Comparison of ENCODE assay signal across 8 cellular contexts in the genomic region with DNA sequence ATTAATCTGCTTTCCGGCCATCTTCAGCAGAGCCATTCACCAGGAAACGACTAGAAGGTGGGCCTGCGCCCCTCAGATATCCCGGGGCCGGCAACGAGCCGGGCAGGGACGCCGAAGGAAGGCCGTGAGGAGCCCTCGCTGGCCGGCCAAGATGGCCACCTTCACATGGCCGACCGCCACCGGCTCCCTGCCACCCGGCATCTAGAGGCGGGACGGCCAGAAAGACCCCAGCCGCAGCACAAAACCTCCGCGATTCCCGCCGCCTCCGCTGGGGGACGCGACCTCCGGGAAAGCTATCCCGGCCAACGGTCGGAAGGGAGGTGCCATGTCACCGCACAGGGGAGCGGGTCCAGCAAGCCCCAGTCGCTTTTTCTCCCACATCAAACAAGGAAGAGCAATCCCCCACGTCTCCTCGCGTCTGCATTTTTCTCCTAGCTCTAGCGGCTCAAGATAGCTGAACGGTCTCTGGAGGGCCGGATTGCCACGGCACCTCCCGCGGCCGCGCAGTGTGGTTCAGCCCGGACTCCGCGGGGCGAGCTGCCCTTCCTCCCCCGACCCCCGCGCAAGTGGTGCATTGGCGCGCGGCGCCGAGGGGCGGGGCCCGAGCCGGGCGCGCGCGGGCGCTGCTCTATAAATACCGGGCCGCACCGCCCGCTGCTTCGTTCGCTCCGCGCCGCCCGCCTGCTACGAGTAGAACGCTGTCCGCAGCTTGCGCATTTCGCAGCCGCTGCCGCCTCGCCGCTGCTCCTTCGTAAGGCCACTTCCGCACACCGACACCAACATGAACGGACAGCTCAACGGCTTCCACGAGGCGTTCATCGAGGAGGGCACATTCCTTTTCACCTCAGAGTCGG. TPM values are rescaled to one million over a fixed set of nuclear protein-coding genes. Genes with fewer than 3 reads are reported as not detected.
DNase-seq lines count a peak whose midpoint lies in the region; ATAC-seq and TF ChIP-seq lines count a peak whose summit lies in the region.

TSS of gene MAT2A (plus strand) at position 662 of the 854 bp plus-strand sequence. CDS start at position 782, 120 bp downstream.

- H2BK5ac ChIP-seq in IMR-90 (ENCODE audit: low read depth, low read length, poor library complexity, severe bottlenecking): peak within 1 kb of the TSS; percentile 94

- peak; percentile 66 for TF ChIP-seq CTCF in IMR-90 (conservative IDR thresholded peaks at IDR 0.05; ENCODE audit: low read depth, low read length)
- TF ChIP-seq CTCF in OCI-LY7 (conservative IDR thresholded peaks at IDR 0.05; ENCODE audit: low read length): peak; percentile 78
- TF ChIP-seq CTCF in epithelial cell of esophagus (IDR thresholded peaks at IDR 0.05; ENCODE audit: insufficient read depth, low read depth, low read length, missing control alignments): peak; percentile 32

- dilution Hi-C loops in IMR-90 (cut with HindIII; ENCODE audit: low sequenced_read_pairs, unreplicated experiment): no loop called here

- TF ChIP-seq POLR2A in IMR-90 (IDR thresholded peaks at IDR 0.05; ENCODE audit: low read depth, low read length): peak; percentile 100

- H3K9me3 ChIP-seq in IMR-90 (ENCODE audit: control insufficient read depth, insufficient read depth, low read length) (no peaks in the 10 kb centered on the region), OCI-LY7 (ENCODE audit: low read length) (no peaks in the 10 kb centered on the region), mucosa of rectum (ENCODE audit: control insufficient read depth in 2 of 2, low read length in 2 of 2) (no peaks in the 10 kb centered on the region)

- H2AK5ac ChIP-seq in IMR-90 (ENCODE audit: low read depth, low read length): peak within 1 kb of the TSS; percentile 98

- peak within 1 kb of the TSS; percentile 99 for H2BK20ac ChIP-seq in IMR-90 (ENCODE audit: low read depth, low read length)

- H2BK15ac ChIP-seq in IMR-90 (ENCODE audit: low read depth, low read length): peak within 1 kb of the TSS; percentile 99

- ATAC-seq in GM21528 (IDR thresholded peaks at IDR 0.05; ENCODE audit: low FRiP score, unreplicated experiment) (peak; percentile 75), IMR-90 (ENCODE audit: low read depth) (peak; percentile 85)

- peak within 1 kb of the TSS; percentile 95 for H4K5ac ChIP-seq in IMR-90 (ENCODE audit: low read depth, low read length)

- peak within 1 kb of the TSS; percentile 100 for H2AK9ac ChIP-seq in IMR-90 (replicated peaks; ENCODE audit: low read depth, low read length, poor library complexity)

- 0% methylated on average over 66 of the region's 92 CpGs; no CpG with 5 or more reads in 1 of the 2 experiments for WGBS in IMR-90 (ENCODE audit: extremely low coverage in 2 of 2, insufficient read length in 1 of 2), 2 experiments

- H3K36me3 ChIP-seq in IMR-90 (ENCODE audit: control insufficient read depth, insufficient read depth, low read length): peaks cover 18% of the 10 kb centered on the region
- H3K36me3 ChIP-seq in OCI-LY7 (ENCODE audit: insufficient read depth, low read length): peaks cover 47% of the 10 kb centered on the region
- peaks cover 26 to 29% of the 10 kb centered on the region in 2 donors for H3K36me3 ChIP-seq in mucosa of rectum (ENCODE audit: control insufficient read depth in 2 of 2, insufficient read depth in 2 of 2, low read length in 2 of 2)

- H2BK120ac ChIP-seq in IMR-90 (ENCODE audit: low read depth, low read length): peak within 1 kb of the TSS; percentile 99

- H2AFZ ChIP-seq in IMR-90 (replicated peaks; ENCODE audit: low read length, poor library complexity): peak within 1 kb of the TSS; percentile 94
- H2AFZ ChIP-seq in OCI-LY7 (ENCODE audit: low read length): peak within 1 kb of the TSS; percentile 46; the same call in 1 of the 2 replicates

- in situ Hi-C loops in IMR-90 (cut with MboI; ENCODE audit: low sequenced_read_pairs): no loop called here

- POLR2A ChIA-PET in IMR-90 (lab: Charles Lee; ENCODE audit: unreplicated experiment): interaction anchor here (0.6 to 3.6 kb wide), 14 partner anchors 12 to 119 kb away, joined by 3 to 42 read pairs (median 4); no protein-coding TSS in a partner anchor
- POLR2A ChIA-PET in OCI-LY7 (lab: Charles Lee): interaction anchor here (0.6 to 6.7 kb wide), 26 partner anchors 9 to 775 kb away, joined by 3 to 48 read pairs (median 4); partner anchors contain the start of genes C2orf68, GGCX, RNF181 and SH2D6

- H3K4me3 ChIP-seq in IMR-90 (ENCODE audit: insufficient read depth, low read depth, low read length) (peak within 1 kb of the TSS; percentile 78), OCI-LY7 (ENCODE audit: low read depth, low read length, poor library complexity, severe bottlenecking) (peak within 1 kb of the TSS; percentile 100), epithelial cell of esophagus (ENCODE audit: low read length) (peak within 1 kb of the TSS; percentile 69), mucosa of rectum (ENCODE audit: low read length in 2 of 2) (peak within 1 kb of the TSS; percentile 92 to 99)

- peaks cover 60% of the 10 kb centered on the region for H3K79me2 ChIP-seq in OCI-LY7 (ENCODE audit: insufficient read depth, low read depth, low read length)

- intact Hi-C loops in IMR-90 (cut with micrococcal nuclease): loop anchor here (1.0 to 10.0 kb wide), 5 partner anchors 32 to 474 kb away; no protein-coding TSS in a partner anchor
- intact Hi-C loops in OCI-LY7 (cut with micrococcal nuclease; ENCODE audit: unreplicated experiment): loop anchor here (1.0 to 5.0 kb wide), 5 partner anchors 23 to 212 kb away; partner anchors contain the start of genes GGCX, TGOLN2 and USP39

- H3K9ac ChIP-seq in IMR-90 (ENCODE audit: low read depth, low read length) (peak within 1 kb of the TSS; percentile 97), mucosa of rectum (ENCODE audit: low read depth in 1 of 2, low read length in 2 of 2) (peak within 1 kb of the TSS; percentile 96 to 98)

- H3K14ac ChIP-seq in IMR-90 (replicated peaks; ENCODE audit: low read depth, low read length): peak within 1 kb of the TSS; percentile 100

- H3K18ac ChIP-seq in IMR-90 (ENCODE audit: low read depth, low read length): peak within 1 kb of the TSS; percentile 98

- H3K4me2 ChIP-seq in IMR-90 (ENCODE audit: low read depth, low read length) (peak within 1 kb of the TSS; percentile 85), OCI-LY7 (ENCODE audit: low read length) (peak within 1 kb of the TSS; percentile 86)

- DNase-seq in DMS114 treated with DMSO at 0.1 percent for 48 hours (lab: John Stamatoyannopoulos, UW; ENCODE audit: unreplicated experiment) (peak; percentile 88), IMR-90 (peak; percentile 90), OCI-LY7 (ENCODE audit: low spot score) (peak; percentile 95), activated T-cell treated with anti-CD3 and anti-CD28 coated beads for 24 hours (ENCODE audit: low read depth) (peak; percentile 88), epithelial cell of esophagus (ENCODE audit: low read depth) (peak; percentile 75)
- DNase-seq in stimulated activated CD8-positive, alpha-beta memory T cell treated with anti-CD3 and anti-CD28 coated beads, Interleukin-4, amount 100 ng/mL, for 48 hours: peak; percentile 95

- peak within 1 kb of the TSS; percentile 99 for H3K23ac ChIP-seq in IMR-90 (ENCODE audit: low read depth, low read length)

- peak within 1 kb of the TSS; percentile 100 for H3K56ac ChIP-seq in IMR-90 (ENCODE audit: extremely low read depth, insufficient read depth, low read length)

- TF ChIP-seq RAD21 in IMR-90 (IDR thresholded peaks at IDR 0.05; ENCODE audit: low read length): peak; percentile 50

- BruUV-seq in IMR-90 (replicated peaks; lab: Mats Ljungman, UMichigan): TSS peak; percentile 78
- BruUV-seq in OCI-LY7 (replicated peaks; lab: Mats Ljungman, UMichigan): no TSS peak

- H3K27ac ChIP-seq in IMR-90 (ENCODE audit: insufficient read depth, low read length): peak within 1 kb of the TSS; percentile 92
- peak within 1 kb of the TSS; percentile 88 for H3K27ac ChIP-seq in OCI-LY7 (ENCODE audit: low read depth, low read length, poor library complexity, severe bottlenecking)
- H3K27ac ChIP-seq in mucosa of rectum (ENCODE audit: low read depth in 2 of 2, low read length in 2 of 2): peak within 1 kb of the TSS; percentile 98 to 99

- peak within 1 kb of the TSS; percentile 97 to 99 for H4K8ac ChIP-seq in IMR-90 (ENCODE audit: low read depth in 2 of 2, low read length in 2 of 2)

- H4K20me1 ChIP-seq in IMR-90 (ENCODE audit: insufficient read depth, low read length): peaks cover 47% of the 10 kb centered on the region
- peaks cover 31% of the 10 kb centered on the region for H4K20me1 ChIP-seq in OCI-LY7 (ENCODE audit: insufficient read depth, low read length)

- no peaks in the 10 kb centered on the region for H3K9me2 ChIP-seq in OCI-LY7 (ENCODE audit: insufficient read depth, low read length)

- peaks cover 8% of the 10 kb centered on the region for H3K4me1 ChIP-seq in IMR-90 (ENCODE audit: control insufficient read depth, insufficient read depth, low read length)
- peaks cover 37% of the 10 kb centered on the region for H3K4me1 ChIP-seq in OCI-LY7 (ENCODE audit: insufficient read depth, low read length, poor library complexity, severe bottlenecking)
- H3K4me1 ChIP-seq in mucosa of rectum (ENCODE audit: control insufficient read depth in 2 of 2, insufficient read depth in 2 of 2, low read length in 2 of 2): peaks cover 33 to 36% of the 10 kb centered on the region in 2 donors

- H3K4ac ChIP-seq in IMR-90 (ENCODE audit: low read depth, low read length): peak within 1 kb of the TSS; percentile 100

- no peaks in the 10 kb centered on the region for H3K27me3 ChIP-seq in IMR-90 (ENCODE audit: control insufficient read depth, insufficient read depth, low read length)
- no peaks in the 10 kb centered on the region for H3K27me3 ChIP-seq in mucosa of rectum (ENCODE audit: control insufficient read depth in 2 of 2, insufficient read depth in 2 of 2, low read length in 2 of 2)

- H3K9me1 ChIP-seq in IMR-90 (ENCODE audit: insufficient read depth, low read length): peaks cover 8% of the 10 kb centered on the region; the same call in 1 of the 2 replicates

- CTCF ChIA-PET in IMR-90 (lab: Yijun Ruan, JAX): interaction anchor here (0.8 to 2.4 kb wide), 8 partner anchors 8 to 119 kb away, joined by 3 to 7 read pairs (median 3); no protein-coding TSS in a partner anchor
- CTCF ChIA-PET in OCI-LY7 (lab: Charles Lee; ENCODE audit: unreplicated experiment): interaction anchor here (0.6 to 1.0 kb wide), 4 partner anchors 120 to 211 kb away, joined by 3 to 7 read pairs (median 6); partner anchors contain the start of gene TGOLN2

- H4K91ac ChIP-seq in IMR-90 (ENCODE audit: insufficient read depth, low read depth, low read length): peak within 1 kb of the TSS; percentile 100

- peaks cover 20 to 41% of the 10 kb centered on the region in 2 experiments for H3K79me1 ChIP-seq in IMR-90 (ENCODE audit: low read depth in 1 of 2, low read length in 2 of 2)

TF ChIP-seq in IMR-90, 13 proteins besides CTCF, POLR2A, EP300 and RAD21 (continues in another document):
- no peak for TF ChIP-seq FOS (IDR thresholded peaks at IDR 0.05; ENCODE audit: low read depth, low read length)
- peak; percentile 94; the same call in 1 of the 2 replicates for TF ChIP-seq CHD1 (IDR thresholded peaks at IDR 0.05; ENCODE audit: low read depth, low read length)

RNA-seq across cellular contexts. Expression of gene MAT2A, which starts in this region (rescaled TPM):
- total RNA-seq in IMR-90 (2012; rRNA removed): 94.1 and 98.9 TPM in 2 replicates
- polyA plus RNA-seq in IMR-90 (2012; rRNA removed): 158 and 223 TPM in 2 replicates
- 40.6 and 65.5 TPM in 2 replicates for polyA plus RNA-seq in IMR-90 (2012; cell fraction: cytosol; rRNA removed)
- polyA plus RNA-seq in IMR-90 (2012; cell fraction: nucleus; rRNA removed; ENCODE audit: low replicate concordance): 581 and 1,265 TPM in 2 replicates
- total RNA-seq in OCI-LY7 (2014; rRNA removed; shearing (Covaris generic)): 336 and 350 TPM in 2 replicates
- 462 and 466 TPM in 2 replicates for total RNA-seq in OCI-LY7 (2022)

Comparison
In these comparisons a context has a peak if more than half of its experiments do, and no peak if none do; other contexts are left out.
1. Peak in every context shown above with its lines: DNase-seq, ATAC-seq, H3K4me3 ChIP-seq and H3K27ac ChIP-seq.